In the genomic region with DNA sequence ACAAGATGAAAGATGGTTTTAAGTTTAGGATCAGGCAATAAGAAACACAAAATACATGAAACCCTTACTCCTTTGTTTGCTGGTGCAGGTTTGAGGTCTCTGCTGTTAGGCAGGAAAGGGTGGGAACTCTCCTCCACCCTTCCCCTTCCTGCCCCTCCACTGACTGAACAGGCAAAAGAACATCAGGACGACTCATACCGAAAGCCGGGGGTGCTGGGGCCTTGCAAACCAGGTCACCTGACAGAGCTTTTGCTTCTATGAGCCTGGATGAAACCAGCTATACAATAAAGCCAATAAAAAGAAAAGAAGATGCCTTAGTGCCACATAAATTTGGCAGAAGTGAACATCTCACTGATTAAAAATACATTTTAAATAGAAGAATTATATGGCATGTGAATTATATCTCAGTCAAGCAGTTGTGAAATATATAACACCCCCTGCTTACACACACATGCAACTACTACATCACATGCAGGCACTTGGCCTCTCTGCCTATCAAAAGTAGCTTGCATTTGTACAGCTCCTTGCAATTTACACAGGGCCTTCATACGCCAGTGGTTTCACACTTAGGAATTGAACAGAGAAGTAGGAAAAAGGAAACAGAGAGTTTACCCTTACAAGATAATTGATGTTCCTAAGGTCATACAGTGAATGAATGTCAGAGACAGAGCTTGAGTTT, we compare ENCODE assay signal across 8 cellular contexts.
DNase-seq lines count a peak whose midpoint lies in the region; ATAC-seq lines count a peak whose summit lies in the region.
"Had no signal": no experiment of that assay in that cellular context is flagged by ENCODE, and none has a peak within 500 bp of the region (broad histone marks: within the 10 kb centered on the region; RNA-seq: fewer than 3 reads in every experiment).

No MANE protein-coding gene starts in this region.

- ATAC-seq in GM19438 (IDR thresholded peaks at IDR 0.05; ENCODE audit: low read depth, unreplicated experiment), result peak; percentile 95
- ATAC-seq in HG03280 (IDR thresholded peaks at IDR 0.05; ENCODE audit: unreplicated experiment), result peak; percentile 86
- ATAC-seq in Right ventricle myocardium inferior, result peak; percentile 48
- ATAC-seq in stimulated activated effector memory CD8-positive, alpha-beta T cell treated with anti-CD3 and anti-CD28 coated beads, Interleukin-12 subunit alpha, Interleukin-12 subunit beta, amount 100 ng/mL, for 72 hours, result peak; percentile 84

- DNase-seq in activated CD4-positive, alpha-beta T cell treated with anti-CD3 and anti-CD28 coated beads for 4 hours, result peak; percentile 71 to 74
- DNase-seq in Right ventricle myocardium inferior (ENCODE audit: missing footprints) (no peak), NCI-H2107 (lab: John Stamatoyannopoulos, UW) (no peak), T1000 (lab: John Stamatoyannopoulos, UW) (no peak)
- DNase-seq in stimulated activated effector memory CD8-positive, alpha-beta T cell treated with anti-CD3 and anti-CD28 coated beads, Interleukin-12 subunit alpha, Interleukin-12 subunit beta, amount 100 ng/mL, for 72 hours (ENCODE audit: low spot score in 2 of 2), result peak in 1 of 2 donors; percentile 74

- H3K27ac Mint-ChIP-seq in stimulated activated effector memory CD8-positive, alpha-beta T cell treated with anti-CD3 and anti-CD28 coated beads, Interleukin-12 subunit alpha, Interleukin-12 subunit beta, amount 100 ng/mL, for 72 hours, result peak overlapping the region; percentile 27

- H3K4me3 Mint-ChIP-seq in stimulated activated effector memory CD8-positive, alpha-beta T cell treated with anti-CD3 and anti-CD28 coated beads, Interleukin-12 subunit alpha, Interleukin-12 subunit beta, amount 100 ng/mL, for 72 hours, result peak overlapping the region; percentile 17
- H3K4me3 Mint-ChIP-seq: neural crest cell had no signal

- peaks cover 82% of the 10 kb centered on the region for H3K4me1 Mint-ChIP-seq in stimulated activated effector memory CD8-positive, alpha-beta T cell treated with anti-CD3 and anti-CD28 coated beads, Interleukin-12 subunit alpha, Interleukin-12 subunit beta, amount 100 ng/mL, for 72 hours
- H3K4me1 Mint-ChIP-seq: neural crest cell had no signal

- intact Hi-C loops in Right ventricle myocardium inferior (cut with DNase I), result no loop called here

- H3K36me3 Mint-ChIP-seq in stimulated activated effector memory CD8-positive, alpha-beta T cell treated with anti-CD3 and anti-CD28 coated beads, Interleukin-12 subunit alpha, Interleukin-12 subunit beta, amount 100 ng/mL, for 72 hours, result peaks cover 6% of the 10 kb centered on the region

- H3K9me3 Mint-ChIP-seq in stimulated activated effector memory CD8-positive, alpha-beta T cell treated with anti-CD3 and anti-CD28 coated beads, Interleukin-12 subunit alpha, Interleukin-12 subunit beta, amount 100 ng/mL, for 72 hours, result no peaks in the 10 kb centered on the region
- H3K9me3 Mint-ChIP-seq: neural crest cell had no signal

Comparison
In these comparisons a context has a peak if more than half of its experiments do, and no peak if none do; other contexts are left out.
1. DNase-seq: peak in activated CD4-positive, alpha-beta T cell treated with anti-CD3 and anti-CD28 coated beads for 4 hours (2 of 2); none in Right ventricle myocardium inferior (single experiment), NCI-H2107 (single experiment) and T1000 (single experiment).
2. Peak in every context shown above with its lines, with median percentiles within 50 percentile points of each other: ATAC-seq.